21 cellular contexts compared by ENCODE assay signal in genomic region chr3:126666600-126667528, GRCh38.
"Had no signal": no experiment of that assay in that cellular context is flagged by ENCODE, and none has a peak within 500 bp of the region (broad histone marks: within the 10 kb centered on the region; RNA-seq: fewer than 3 reads in every experiment).

No MANE protein-coding gene starts in this region.

- H3K27ac ChIP-seq: heart right ventricle, hepatocyte, left ventricle myocardium inferior, neutrophil, ovary, right atrium auricular region, right lobe of liver, skin epidermis, testis, thyroid gland, transverse colon, upper lobe of right lung had no signal

- H2AFZ ChIP-seq: hepatocyte had no signal

- FAIRE-seq: urothelium cell line had no signal

- H3K4me1 ChIP-seq: right atrium auricular region, right lobe of liver, testis, thyroid gland, transverse colon, upper lobe of right lung had no signal

- H3K79me2 ChIP-seq: hepatocyte had no signal

- H3K9me3 ChIP-seq: heart right ventricle, left ventricle myocardium inferior, neutrophil, ovary, right atrium auricular region, right lobe of liver, testis, thyroid gland, transverse colon, upper lobe of right lung had no signal

- DNase-seq: heart right ventricle; islet precursor cell; left ventricle myocardium inferior; naive thymus-derived CD8-positive, alpha-beta T cell; occipital lobe; right lobe of liver; stimulated activated CD4-positive, alpha-beta T cell treated with anti-CD3 and anti-CD28 coated beads, Interleukin-4, amount 100 ng/mL, for 4 hours; stimulated activated CD8-positive, alpha-beta memory T cell treated with anti-CD3 and anti-CD28 coated beads, Interleukin-4, amount 100 ng/mL, for 48 hours; stimulated activated naive CD4-positive, alpha-beta T cell treated with Interleukin-2 at 50 U/mL for 16 hours; stimulated activated naive CD8-positive, alpha-beta T cell treated with anti-CD3 and anti-CD28 coated beads, Interleukin-15, amount 100 ng/mL, for 72 hours; testis; thyroid gland; transverse colon; upper lobe of right lung had no signal

- H3K36me3 ChIP-seq: heart right ventricle, left ventricle myocardium inferior, neutrophil, ovary, right atrium auricular region, right lobe of liver, thyroid gland, transverse colon, upper lobe of right lung had no signal

- H3K27me3 ChIP-seq: hepatocyte, ovary, right atrium auricular region, right lobe of liver, testis, thyroid gland, upper lobe of right lung had no signal

- H3K4me2 ChIP-seq: hepatocyte had no signal

- H3K4me3 ChIP-seq: heart right ventricle, hepatocyte, left ventricle myocardium inferior, lung, ovary, right atrium auricular region, right lobe of liver, skin epidermis, testis, thyroid gland, transverse colon, upper lobe of right lung had no signal
